10 cellular contexts compared by ENCODE assay signal in genomic region chr14:73783107-73783727, GRCh38.
DNase-seq lines count a peak whose midpoint lies in the region; ATAC-seq and TF ChIP-seq lines count a peak whose summit lies in the region.
"Had no signal": no experiment of that assay in that cellular context is flagged by ENCODE, and none has a peak within 500 bp of the region (broad histone marks: within the 10 kb centered on the region; RNA-seq: fewer than 3 reads in every experiment).

No MANE protein-coding gene starts in this region.

- TF ChIP-seq CTCF in heart right ventricle (IDR thresholded peaks at IDR 0.05) = no peak

- 32 to 37% methylated on average over 10 of the region's 10 CpGs for WGBS in heart right ventricle, 2 donors

- POLR2A ChIA-PET in naive thymus-derived CD4-positive, alpha-beta T cell (lab: Charles Lee) = interaction anchor here (1.4 to 8.0 kb wide), 4 partner anchors 8 to 39 kb away, joined by 6 to 253 read pairs (median 104); a partner anchor contains a TSS

- H3K27ac ChIP-seq in heart right ventricle = peak overlapping the region in 9 of 10 donors; percentile 97 to 100 (median 98)
- H3K27ac ChIP-seq in naive thymus-derived CD4-positive, alpha-beta T cell (ENCODE audit: low read depth, low read length) = peak overlapping the region; percentile 96
- H3K27ac ChIP-seq: SJCRH30 had no signal

- no peaks in the 10 kb centered on the region for H3K9me3 Mint-ChIP-seq in central memory CD8-positive, alpha-beta T cell
- H3K9me3 Mint-ChIP-seq in naive thymus-derived CD4-positive, alpha-beta T cell = no peaks in the 10 kb centered on the region

- peak overlapping the region; percentile 97 for H3K27ac Mint-ChIP-seq in central memory CD8-positive, alpha-beta T cell (ENCODE audit: low read depth)
- H3K27ac Mint-ChIP-seq in naive thymus-derived CD4-positive, alpha-beta T cell = peak overlapping the region; percentile 81 to 97 (median 94)

- H3K4me1 ChIP-seq in heart right ventricle = peaks cover 31 to 79% (median 54%) of the 10 kb centered on the region in 9 donors
- H3K4me1 ChIP-seq in naive thymus-derived CD4-positive, alpha-beta T cell (ENCODE audit: control insufficient read depth in 2 of 2, insufficient read depth in 2 of 2, low read length in 2 of 2) = peaks cover 36 to 40% of the 10 kb centered on the region in 2 donors

- H3K4me1 Mint-ChIP-seq in central memory CD8-positive, alpha-beta T cell = peaks cover 71% of the 10 kb centered on the region
- peaks cover 54 to 73% (median 69%) of the 10 kb centered on the region in 7 donors for H3K4me1 Mint-ChIP-seq in naive thymus-derived CD4-positive, alpha-beta T cell

- peak in 3 of 8 donors; percentile 9 to 18 (median 12) for ATAC-seq in heart right ventricle
- no peak for ATAC-seq in left ventricle myocardium superior
- no peak for ATAC-seq in central memory CD8-positive, alpha-beta T cell (replicated peaks; ENCODE audit: extremely low read depth, poor library complexity, severe bottlenecking)
- ATAC-seq in naive thymus-derived CD4-positive, alpha-beta T cell = no peak
- ATAC-seq in GM18520 (IDR thresholded peaks at IDR 0.05; ENCODE audit: unreplicated experiment) = no peak

- peaks cover 0 to 5% (median 0%) of the 10 kb centered on the region in 9 donors for H3K36me3 ChIP-seq in heart right ventricle
- peaks cover 0 to 17% (median 0%) of the 10 kb centered on the region in 3 experiments for H3K36me3 ChIP-seq in naive thymus-derived CD4-positive, alpha-beta T cell (ENCODE audit: control insufficient read depth in 2 of 3, insufficient read depth in 3 of 3, low read length in 3 of 3)

- no peaks in the 10 kb centered on the region for H3K27me3 Mint-ChIP-seq in central memory CD8-positive, alpha-beta T cell
- H3K27me3 Mint-ChIP-seq in naive thymus-derived CD4-positive, alpha-beta T cell = no peaks in the 10 kb centered on the region

- intact Hi-C loops in heart right ventricle (cut with DNase I) = loop anchor here in 4 of 10 donors (5.0 to 10.0 kb wide), 3 partner anchors 39 to 58 kb away; no protein-coding TSS in a partner anchor
- intact Hi-C loops in left ventricle myocardium superior (cut with micrococcal nuclease) = no loop called here
- intact Hi-C loops in naive thymus-derived CD4-positive, alpha-beta T cell (cut with micrococcal nuclease) = loop anchor here in 1 of 2 donors (1.0 kb wide), 1 partner anchor 9 kb away; no protein-coding TSS in a partner anchor

- no peaks in the 10 kb centered on the region for H3K27me3 ChIP-seq in heart right ventricle
- no peaks in the 10 kb centered on the region for H3K27me3 ChIP-seq in naive thymus-derived CD4-positive, alpha-beta T cell (ENCODE audit: control insufficient read depth in 2 of 2, insufficient read depth in 2 of 2, low read length in 2 of 2)
- H3K27me3 ChIP-seq: SJCRH30 had no signal

- peaks cover 17% of the 10 kb centered on the region for H3K36me3 Mint-ChIP-seq in central memory CD8-positive, alpha-beta T cell (ENCODE audit: insufficient read depth)
- peaks cover 0 to 11% (median 0%) of the 10 kb centered on the region in 5 donors for H3K36me3 Mint-ChIP-seq in naive thymus-derived CD4-positive, alpha-beta T cell

- peak overlapping the region; percentile 92 for H3K4me3 Mint-ChIP-seq in central memory CD8-positive, alpha-beta T cell
- peak overlapping the region; percentile 12 to 99 (median 90) for H3K4me3 Mint-ChIP-seq in naive thymus-derived CD4-positive, alpha-beta T cell

- no peaks in the 10 kb centered on the region for H3K9me3 ChIP-seq in heart right ventricle
- no peaks in the 10 kb centered on the region for H3K9me3 ChIP-seq in naive thymus-derived CD4-positive, alpha-beta T cell (ENCODE audit: control insufficient read depth in 2 of 3, low read length in 3 of 3)
- H3K9me3 ChIP-seq: SJCRH30 had no signal

- peak overlapping the region in 2 of 10 donors; percentile 21 to 25 for H3K4me3 ChIP-seq in heart right ventricle
- H3K4me3 ChIP-seq in naive thymus-derived CD4-positive, alpha-beta T cell (ENCODE audit: low read length) = no peak overlapping the region
- H3K4me3 ChIP-seq: SJCRH30 had no signal

- CTCF ChIA-PET in naive thymus-derived CD4-positive, alpha-beta T cell (lab: Charles Lee) = interaction anchor here (1.2 to 1.6 kb wide), 2 partner anchors 22 to 24 kb away, joined by 3 to 11 read pairs; a partner anchor contains a TSS

- DNase-seq in heart right ventricle (peak in 1 of 2 donors; percentile 44), left ventricle myocardium superior (no peak), DMS 273 treated with DMSO at 0.1 percent for 48 hours (lab: John Stamatoyannopoulos, UW) (no peak), hepatic stellate cell (ENCODE audit: low spot score) (no peak), NCI-H526 treated with DMSO at 0.1 percent for 48 hours (lab: John Stamatoyannopoulos, UW) (no peak)
- DNase-seq in central memory CD8-positive, alpha-beta T cell (ENCODE audit: low spot score in 2 of 2) = no peak
- no peak for DNase-seq in naive thymus-derived CD4-positive, alpha-beta T cell
- DNase-seq: Calu3, SJCRH30 had no signal
